1 cellular context compared by ENCODE assay signal in the genomic region with DNA sequence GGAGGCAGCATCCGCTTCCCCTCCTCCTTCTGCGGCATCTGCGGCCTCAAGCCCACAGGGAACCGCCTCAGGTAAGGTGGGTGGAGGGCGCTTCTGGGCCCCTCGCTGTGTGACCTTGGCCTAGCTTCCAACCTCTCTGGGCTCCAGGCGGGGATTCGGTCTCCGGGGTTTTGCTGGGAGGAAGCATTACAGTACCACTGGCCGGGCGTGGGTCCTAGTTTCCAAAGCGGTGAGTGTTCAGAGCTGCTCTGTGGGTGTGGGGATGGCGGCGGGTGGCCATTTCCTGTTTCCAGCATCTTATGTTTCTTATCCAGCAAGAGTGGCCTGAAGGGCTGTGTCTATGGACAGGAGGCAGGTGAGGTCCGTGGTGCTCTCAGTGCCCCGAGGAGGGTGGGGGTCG.
TF ChIP-seq lines count a peak whose summit lies in the region.

No MANE protein-coding gene starts in this region.

TF ChIP-seq in IMR-90, 13 proteins besides CTCF, POLR2A, EP300 and RAD21 (continued from another document):
- TF ChIP-seq, protein P1, sequence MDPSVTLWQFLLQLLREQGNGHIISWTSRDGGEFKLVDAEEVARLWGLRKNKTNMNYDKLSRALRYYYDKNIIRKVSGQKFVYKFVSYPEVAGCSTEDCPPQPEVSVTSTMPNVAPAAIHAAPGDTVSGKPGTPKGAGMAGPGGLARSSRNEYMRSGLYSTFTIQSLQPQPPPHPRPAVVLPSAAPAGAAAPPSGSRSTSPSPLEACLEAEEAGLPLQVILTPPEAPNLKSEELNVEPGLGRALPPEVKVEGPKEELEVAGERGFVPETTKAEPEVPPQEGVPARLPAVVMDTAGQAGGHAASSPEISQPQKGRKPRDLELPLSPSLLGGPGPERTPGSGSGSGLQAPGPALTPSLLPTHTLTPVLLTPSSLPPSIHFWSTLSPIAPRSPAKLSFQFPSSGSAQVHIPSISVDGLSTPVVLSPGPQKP (IDR thresholded peaks at IDR 0.05; ENCODE audit: borderline replicate concordance, low read depth, low read length), result no peak
- TF ChIP-seq MAFK (IDR thresholded peaks at IDR 0.05; ENCODE audit: low read depth, low read length) (no peak), MXI1 (IDR thresholded peaks at IDR 0.05; ENCODE audit: borderline replicate concordance, low read depth, low read length) (no peak), RCOR1 (IDR thresholded peaks at IDR 0.05; ENCODE audit: insufficient replicate concordance, low read length) (no peak), CHD1 (IDR thresholded peaks at IDR 0.05; ENCODE audit: low read depth, low read length) (no peak), MAZ (IDR thresholded peaks at IDR 0.05; ENCODE audit: borderline replicate concordance, low read depth, low read length) (no peak), RFX5 (IDR thresholded peaks at IDR 0.05; ENCODE audit: low read depth, low read length) (no peak)
